20 cellular contexts compared by ENCODE assay signal in genomic region chr11:64720167-64720566, GRCh38. TPM values are rescaled to one million over a fixed set of nuclear protein-coding genes. Genes with fewer than 3 reads are reported as not detected.
DNase-seq lines count a peak whose midpoint lies in the region; ATAC-seq and TF ChIP-seq lines count a peak whose summit lies in the region.
"Had no signal": no experiment of that assay in that cellular context is flagged by ENCODE, and none has a peak within 500 bp of the region (broad histone marks: within the 10 kb centered on the region; RNA-seq: fewer than 3 reads in every experiment).

No MANE protein-coding gene starts in this region.

- H3K4me2 ChIP-seq in trophoblast cell (ENCODE audit: low read length) = no peak overlapping the region

- H3K36me3 Mint-ChIP-seq in endodermal cell (ENCODE audit: low read depth) = no peaks in the 10 kb centered on the region

- WGBS in endodermal cell (ENCODE audit: insufficient coverage in 1 of 2, insufficient read length in 1 of 2), 2 experiments = 81% methylated on average over 6 to 9 of the region's 9 CpGs
- no CpG with 5 or more reads among the region's 9 CpGs for WGBS in trophoblast cell (ENCODE audit: extremely low coverage, insufficient coverage, insufficient read length)

- H3K27ac Mint-ChIP-seq in endodermal cell = no peak overlapping the region

- H3K27ac ChIP-seq in endodermal cell (ENCODE audit: low read depth, low read length) = no peak overlapping the region
- H3K27ac ChIP-seq in trophoblast cell (ENCODE audit: low read depth, low read length) = no peak overlapping the region
- H3K27ac ChIP-seq: 22Rv1 had no signal

- no peak overlapping the region for H2BK5ac ChIP-seq in trophoblast cell (ENCODE audit: low read depth, low read length, poor library complexity)

- H2BK120ac ChIP-seq in trophoblast cell (ENCODE audit: insufficient read depth, low read length, poor library complexity) = no peak overlapping the region

- peaks cover 3% of the 10 kb centered on the region for H3K4me1 Mint-ChIP-seq in endodermal cell

- no peaks in the 10 kb centered on the region for H3K79me2 ChIP-seq in trophoblast cell (ENCODE audit: control insufficient read depth, insufficient read depth, low read length, poor library complexity)

- H3K36me3 ChIP-seq in endodermal cell (ENCODE audit: control insufficient read depth, insufficient read depth, low read length) (no peaks in the 10 kb centered on the region), trophoblast cell (ENCODE audit: control insufficient read depth in 1 of 2, insufficient read depth in 2 of 2, low read length in 2 of 2) (no peaks in the 10 kb centered on the region)

- H3K18ac ChIP-seq in trophoblast cell (ENCODE audit: low read length) = no peak overlapping the region

- H4K12ac ChIP-seq in trophoblast cell (ENCODE audit: low read depth, low read length) = no peak overlapping the region

- H3K4me3 ChIP-seq in endodermal cell (ENCODE audit: low read length) = no peak overlapping the region
- H3K4me3 ChIP-seq in trophoblast cell (ENCODE audit: low read depth, low read length) = peak overlapping the region; percentile 5
- H3K4me3 ChIP-seq: K562 had no signal

- no peak overlapping the region for H4K91ac ChIP-seq in trophoblast cell (ENCODE audit: low read depth, low read length)

- H3K27me3 Mint-ChIP-seq in endodermal cell (ENCODE audit: insufficient read depth) = peaks cover 81% of the 10 kb centered on the region

- no peaks in the 10 kb centered on the region for H3K4me1 ChIP-seq in endodermal cell (ENCODE audit: control insufficient read depth, insufficient read depth, low read length)
- no peaks in the 10 kb centered on the region for H3K4me1 ChIP-seq in trophoblast cell (ENCODE audit: control insufficient read depth in 1 of 2, insufficient read depth in 2 of 2, low read length in 2 of 2)

- H3K9me3 ChIP-seq in endodermal cell (ENCODE audit: control insufficient read depth, low read length) (no peaks in the 10 kb centered on the region), trophoblast cell (ENCODE audit: insufficient read depth, low read depth, low read length) (peaks cover 1% of the 10 kb centered on the region)

- no peaks in the 10 kb centered on the region for H3K9me3 Mint-ChIP-seq in endodermal cell

- H3K27me3 ChIP-seq in endodermal cell (ENCODE audit: control insufficient read depth, insufficient read depth, low read length, poor library complexity, severe bottlenecking) (peaks cover 80% of the 10 kb centered on the region), trophoblast cell (ENCODE audit: insufficient read depth, low read length) (peaks cover 11% of the 10 kb centered on the region)

- no peak overlapping the region for H2AFZ ChIP-seq in trophoblast cell (ENCODE audit: insufficient read depth, low read length, poor library complexity)

- H3K9ac ChIP-seq in endodermal cell (ENCODE audit: extremely low read depth, low read length, poor library complexity, severe bottlenecking) (no peak overlapping the region), trophoblast cell (ENCODE audit: low read length) (no peak overlapping the region)

- no peak overlapping the region for H3K14ac ChIP-seq in trophoblast cell (ENCODE audit: low read length)

- no peak for ATAC-seq in HG03460 (IDR thresholded peaks at IDR 0.05; ENCODE audit: unreplicated experiment)
- no peak for ATAC-seq in GM21717 (IDR thresholded peaks at IDR 0.05; ENCODE audit: unreplicated experiment)
- ATAC-seq: K562 had no signal

- H2BK12ac ChIP-seq in trophoblast cell (ENCODE audit: low read length) = no peak overlapping the region

- TF ChIP-seq CTCF in endodermal cell (conservative IDR thresholded peaks at IDR 0.05) = no peak

- H3K23ac ChIP-seq in trophoblast cell (ENCODE audit: low read length) = no peak overlapping the region

- H3K4ac ChIP-seq in trophoblast cell (ENCODE audit: low read depth, low read length) = no peak overlapping the region

- H4K8ac ChIP-seq in trophoblast cell (ENCODE audit: low read depth, low read length) = no peak overlapping the region

- H3K79me1 ChIP-seq in trophoblast cell (ENCODE audit: low read length) = no peaks in the 10 kb centered on the region

- H3K4me3 Mint-ChIP-seq in endodermal cell = no peak overlapping the region

- no peak overlapping the region for H2AK5ac ChIP-seq in trophoblast cell (ENCODE audit: low read length)

- DNase-seq in NCI-H1417 (lab: John Stamatoyannopoulos, UW) (peak in 2 of 3 experiments; percentile 29 to 50), NCI-H1417 treated with DMSO at 0.1 percent for 48 hours (lab: John Stamatoyannopoulos, UW) (no peak), endodermal cell (peak; percentile 31), trophoblast cell (no peak), SKM-1 treated with dmso at 0.1 percent for 144 hours (lab: John Stamatoyannopoulos, UW; ENCODE audit: unreplicated experiment) (no peak), NCI-H748 (lab: John Stamatoyannopoulos, UW; ENCODE audit: unreplicated experiment) (no peak)
- DNase-seq: Kasumi-1, NCI-H1092 treated with DMSO at 0.1 percent for 48 hours, NCI-H2029 treated with DMSO at 0.1 percent for 48 hours, NCI-H446 treated with DMSO at 0.1 percent for 48 hours, NCI-H526, RPMI8226, SHP77 had no signal

RNA-seq across cellular contexts. Expression of gene NRXN2, which starts 2.8 kb away (rescaled TPM):
- total RNA-seq in endodermal cell = 1 to 10 TPM in 1 of 2 donors, under 1 TPM in 1; 1.00 to 1.5 TPM
- polyA plus RNA-seq in endodermal cell (2013, experiment 1 of 2) = 26.7 TPM
- polyA plus RNA-seq in endodermal cell (2013, experiment 2 of 2) = 29.3 TPM
- 2.9 and 3.1 TPM in 2 replicates for polyA plus RNA-seq in trophoblast cell (2013)
- total RNA-seq: HT-29, M059J had no signal

RNA-seq across cellular contexts. Expression of gene RASGRP2, which starts 23.8 kb away (rescaled TPM):
- 1 to 10 TPM in 1 of 2 donors, under 1 TPM in 1; 0.86 to 1.9 TPM for total RNA-seq in endodermal cell
- 5.0 TPM for polyA plus RNA-seq in endodermal cell (2013, experiment 1 of 2)
- polyA plus RNA-seq in endodermal cell (2013, experiment 2 of 2) = 3.8 TPM
- 0.50 and 0.55 TPM in 2 replicates for polyA plus RNA-seq in trophoblast cell (2013)
- total RNA-seq: HT-29, SK-MEL-5 had no signal

RNA-seq across cellular contexts. Expression of gene PYGM, which starts 39.6 kb away (rescaled TPM):
- 1 to 10 TPM; 1.1 to 1.2 TPM for total RNA-seq in endodermal cell
- polyA plus RNA-seq in endodermal cell (2013, experiment 1 of 2) = 2.0 TPM
- 1.3 TPM for polyA plus RNA-seq in endodermal cell (2013, experiment 2 of 2)
- polyA plus RNA-seq in trophoblast cell (2013) = 0.83 and 0.94 TPM in 2 replicates

RNA-seq across cellular contexts. Expression of gene SF1, which starts 58.2 kb away (rescaled TPM):
- 100 to 1,000 TPM; 331 to 399 TPM for total RNA-seq in endodermal cell
- 250 TPM for polyA plus RNA-seq in endodermal cell (2013, experiment 1 of 2)
- polyA plus RNA-seq in endodermal cell (2013, experiment 2 of 2) = 216 TPM
- 185 and 187 TPM in 2 replicates for polyA plus RNA-seq in trophoblast cell (2013)

Comparison
In these comparisons a context has a peak if more than half of its experiments do, and no peak if none do; other contexts are left out.
1. DNase-seq: peak in NCI-H1417 (2 of 3) and endodermal cell (single experiment); none in NCI-H1417 treated with DMSO at 0.1 percent for 48 hours (single experiment), trophoblast cell (0 of 2), SKM-1 treated with dmso at 0.1 percent for 144 hours (single experiment) and NCI-H748 (single experiment).